Comparison of ENCODE assay signal across 8 cellular contexts in the genomic region with DNA sequence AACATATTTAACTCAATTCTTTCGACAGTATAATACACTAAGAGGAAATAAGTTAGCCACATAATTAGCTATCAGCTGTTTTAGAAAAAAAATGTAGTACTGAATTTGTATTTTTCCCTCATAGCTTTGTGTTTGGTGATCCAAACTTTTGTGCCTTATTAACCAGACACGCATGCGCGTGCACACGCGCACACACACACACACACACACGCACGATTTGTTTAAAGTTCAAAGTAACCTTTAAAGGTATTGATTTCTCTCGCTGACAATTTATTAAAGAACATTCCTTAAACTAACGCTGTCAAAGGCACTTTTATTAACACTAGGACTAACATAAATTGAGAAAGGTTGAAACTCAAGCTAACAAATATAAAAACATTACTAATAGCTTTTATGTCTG.
"Had no signal": no experiment of that assay in that cellular context is flagged by ENCODE, and none has a peak within 500 bp of the region (broad histone marks: within the 10 kb centered on the region; RNA-seq: fewer than 3 reads in every experiment).

No MANE protein-coding gene starts in this region.

- H3K4me1 ChIP-seq: HAP-1 had no signal

- H3K36me3 ChIP-seq: HAP-1 had no signal

- H3K27ac ChIP-seq: GM23248, HL-60 had no signal

- H3K9ac ChIP-seq: GM23248 had no signal

- ATAC-seq: HCT116 had no signal

- H3K9me3 ChIP-seq: HAP-1 had no signal

- DNase-seq: GM23248, GOT3, H7, HFFc6, IMR-90 had no signal

- H3K4me3 ChIP-seq: GM23248, HAP-1 had no signal
